1 cellular context compared by ENCODE assay signal in the genomic region with DNA sequence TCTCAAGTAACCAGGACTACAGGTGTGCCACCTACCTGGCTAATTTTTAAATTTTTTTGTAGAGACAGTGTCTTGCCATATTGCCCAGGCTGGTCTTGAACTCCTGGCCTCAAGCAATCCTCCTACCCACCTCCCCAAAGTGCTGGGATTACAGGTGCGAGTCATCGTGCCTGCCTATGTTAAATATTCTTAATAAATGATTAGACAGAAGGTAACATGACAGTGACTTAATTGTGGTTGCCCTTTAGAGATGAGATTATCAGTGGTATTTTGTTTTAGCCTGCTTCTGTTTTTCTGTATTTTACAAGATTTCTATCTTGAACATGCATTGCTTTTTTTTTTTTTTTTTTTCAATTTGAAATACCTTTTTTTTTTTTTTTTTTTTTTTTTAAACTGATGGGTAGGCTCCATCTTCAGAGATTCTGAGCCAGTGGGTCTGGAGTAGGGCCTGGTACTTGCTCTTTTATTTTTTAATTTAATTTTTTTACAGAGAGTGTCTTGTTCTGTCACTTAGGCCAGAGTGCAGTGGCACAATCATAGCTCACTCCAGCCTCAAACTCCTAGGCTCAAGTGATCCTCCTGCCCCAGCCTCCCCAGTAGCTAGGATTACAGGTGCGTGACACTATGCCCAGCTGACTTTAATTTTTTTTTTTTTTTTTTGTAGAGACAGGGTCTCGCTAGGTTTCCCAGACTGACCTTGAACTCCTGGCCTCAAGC.
TF ChIP-seq lines count a peak whose summit lies in the region.

No MANE protein-coding gene starts in this region.

TF ChIP-seq in GM12878, 131 proteins besides CTCF, POLR2A, EP300 and RAD21:
- TF ChIP-seq ZNF384 (IDR thresholded peaks at IDR 0.05; ENCODE audit: borderline replicate concordance, low read depth, low read length) = peak; percentile 53
- no peak for TF ChIP-seq NBN (IDR thresholded peaks at IDR 0.05)
